ENCODE assay signal across 12 cellular contexts in genomic region chr4:56531149-56531770, GRCh38. TPM values are rescaled to one million over a fixed set of nuclear protein-coding genes. Genes with fewer than 3 reads are reported as not detected.
A peak's percentile ranks its signal among the peaks of the same experiment; 100 is the strongest.
DNase-seq lines count a peak whose midpoint lies in the region; ATAC-seq, FAIRE-seq and TF ChIP-seq lines count a peak whose summit lies in the region.
"Had no signal": no experiment of that assay in that cellular context is flagged by ENCODE, and none has a peak within 500 bp of the region (broad histone marks: within the 10 kb centered on the region; RNA-seq: fewer than 3 reads in every experiment).

No MANE protein-coding gene starts in this region.

- ATAC-seq in A549 (no peak), GM18861 (IDR thresholded peaks at IDR 0.05; ENCODE audit: unreplicated experiment) (no peak), GM21825 (IDR thresholded peaks at IDR 0.05; ENCODE audit: unreplicated experiment) (no peak)

- CTCF ChIA-PET in A549 (lab: Yijun Ruan, JAX), result interaction anchor here (1.8 to 3.5 kb wide), 2 partner anchors 13 to 14 kb away, joined by 5 to 12 read pairs; no protein-coding TSS in a partner anchor

- DNase-seq in A549 (ENCODE audit: low read depth in 1 of 2, low spot score in 1 of 2) (no peak), HFF-Myc (ENCODE audit: extremely low read depth, low read depth) (no peak), NCI-H526 treated with DMSO at 0.1 percent for 48 hours (lab: John Stamatoyannopoulos, UW) (no peak)
- DNase-seq in activated CD4-positive, CD25-positive, alpha-beta regulatory T cell (lab: John Stamatoyannopoulos, UW), result no peak
- DNase-seq: activated CD4-positive, alpha-beta T cell treated with anti-CD3 and anti-CD28 coated beads, Interleukin-2, amount 50 U/mL, for 48 hours; DMS 273 treated with DMSO at 0.1 percent for 48 hours; NCI-H524 treated with DMSO at 0.1 percent for 48 hours had no signal

- peak overlapping the region; percentile 89 for H3K4me2 ChIP-seq in A549

- H3K4me1 ChIP-seq in A549 (no peaks in the 10 kb centered on the region), ectodermal cell (ENCODE audit: control insufficient read depth, insufficient read depth, low read length) (no peaks in the 10 kb centered on the region), muscle layer of duodenum (ENCODE audit: control insufficient read depth in 1 of 2, insufficient read depth in 2 of 2, low read length in 2 of 2) (no peaks in the 10 kb centered on the region)

- TF ChIP-seq CTCF in A549 (IDR thresholded peaks at IDR 0.05) (no peak), HFF-Myc (IDR thresholded peaks at IDR 0.05; ENCODE audit: low read depth, low read length, missing control alignments) (no peak)

- 74% methylated on average over 11 of the region's 11 CpGs for WGBS in A549 (ENCODE audit: missing lambda C conversion rate)
- 48 to 57% methylated on average over 11 of the region's 11 CpGs for WGBS in ectodermal cell, 2 experiments

- H3K4me3 ChIP-seq in A549 (peak overlapping the region; percentile 59), HFF-Myc (replicated peaks; ENCODE audit: low read depth, low read length) (peak overlapping the region; percentile 54), ectodermal cell (ENCODE audit: insufficient read depth, low read depth, low read length) (peak overlapping the region; percentile 68), muscle layer of duodenum (ENCODE audit: low read depth in 1 of 2, low read length in 2 of 2) (peak overlapping the region; percentile 71 to 72)

- no peaks in the 10 kb centered on the region for H3K9me3 ChIP-seq in A549
- no peaks in the 10 kb centered on the region for H3K9me3 ChIP-seq in ectodermal cell (ENCODE audit: control insufficient read depth, low read length)
- H3K9me3 ChIP-seq in muscle layer of duodenum (ENCODE audit: control insufficient read depth in 1 of 2, low read length in 2 of 2), result no peaks in the 10 kb centered on the region

- FAIRE-seq in A549 (lab: Jason Lieb, UNC), result no peak

- TF ChIP-seq EP300 in A549 (IDR thresholded peaks at IDR 0.05), result no peak

- TF ChIP-seq RAD21 in A549 (conservative IDR thresholded peaks at IDR 0.05 in 1 of 2, IDR thresholded peaks at IDR 0.05 in 1 of 2), result no peak

- no peak for TF ChIP-seq POLR2A in A549 (IDR thresholded peaks at IDR 0.05; ENCODE audit: low read length)

- H3K27me3 ChIP-seq in ectodermal cell (ENCODE audit: control insufficient read depth, insufficient read depth, low read length, poor library complexity, severe bottlenecking), result peaks cover 54% of the 10 kb centered on the region
- H3K27me3 ChIP-seq in muscle layer of duodenum (ENCODE audit: low read depth, low read length), result peaks cover 4% of the 10 kb centered on the region

- POLR2A ChIA-PET in A549 (lab: Yijun Ruan, JAX), result interaction anchor here (0.7 to 1.6 kb wide), 6 partner anchors 45 to 631 kb away, joined by 3 to 7 read pairs (median 4); partner anchors contain the start of genes PAICS and PPAT

- H3K27ac ChIP-seq in A549 (peak overlapping the region in 1 of 2 experiments; percentile 80; a peak in 4 of 6 replicates), ectodermal cell (ENCODE audit: insufficient read depth, low read depth, low read length, poor library complexity, severe bottlenecking) (no peak overlapping the region), muscle layer of duodenum (ENCODE audit: low read length) (no peak overlapping the region)

- H3K36me3 ChIP-seq in ectodermal cell (ENCODE audit: control insufficient read depth, insufficient read depth, low read length), result no peaks in the 10 kb centered on the region
- no peaks in the 10 kb centered on the region for H3K36me3 ChIP-seq in muscle layer of duodenum (ENCODE audit: control insufficient read depth in 1 of 2, insufficient read depth in 2 of 2, low read length in 2 of 2)

TF ChIP-seq in A549, 52 proteins besides CTCF, POLR2A, EP300 and RAD21:
- no peak for TF ChIP-seq EHMT2 (IDR thresholded peaks at IDR 0.05; ENCODE audit: low read depth)
- no peak for TF ChIP-seq HES2 (IDR thresholded peaks at IDR 0.05)
- no peak for TF ChIP-seq ATOH8 (CRISPR knock-in tag; IDR thresholded peaks at IDR 0.05; ENCODE audit: low read depth)
- no peak for TF ChIP-seq POLR2AphosphoS2 (conservative IDR thresholded peaks at IDR 0.05; ENCODE audit: low read length)
- no peak for TF ChIP-seq MAZ (IDR thresholded peaks at IDR 0.05; ENCODE audit: borderline replicate concordance, low read depth, low read length)
- no peak for TF ChIP-seq BCL3 (IDR thresholded peaks at IDR 0.05)
- no peak for TF ChIP-seq SMC3 (IDR thresholded peaks at IDR 0.05)
- no peak for TF ChIP-seq RARB (CRISPR knock-in tag; IDR thresholded peaks at IDR 0.05)
- no peak for TF ChIP-seq TP53 (CRISPR knock-in tag; IDR thresholded peaks at IDR 0.05)
- no peak for TF ChIP-seq KDM1A (IDR thresholded peaks at IDR 0.05; ENCODE audit: low read depth)
- no peak for TF ChIP-seq CHD4 (IDR thresholded peaks at IDR 0.05; ENCODE audit: borderline replicate concordance)
- no peak for TF ChIP-seq CBX2 (IDR thresholded peaks at IDR 0.05; ENCODE audit: borderline replicate concordance, low read depth)
- TF ChIP-seq JUN (IDR thresholded peaks at IDR 0.05), result no peak
- no peak for TF ChIP-seq BHLHE40 (IDR thresholded peaks at IDR 0.05; ENCODE audit: low read depth, low read length)
- TF ChIP-seq RFX5 (IDR thresholded peaks at IDR 0.05), result no peak
- TF ChIP-seq FOSL2 (IDR thresholded peaks at IDR 0.05), result no peak
- no peak for TF ChIP-seq FOSL2 (CRISPR knock-in tag; IDR thresholded peaks at IDR 0.05)

RNA-seq across cellular contexts. Expression of gene ARL9, which starts 25.7 kb away (rescaled TPM):
- 0.08 and 0.09 TPM in 2 replicates for polyA plus RNA-seq in A549 (2011; rRNA removed)
- polyA plus RNA-seq in A549 (2012; cell fraction: cytosol; rRNA removed), result 0.03 and 0.05 TPM in 2 replicates
- polyA plus RNA-seq in A549 (2012; cell fraction: nucleus; rRNA removed), result 0.08 TPM in 1 of 2 replicates, not detected in the other
- not detected in 3 replicates for polyA plus RNA-seq in A549 (2017; fragmentation: RNase III; extraction: RNeasy Plus Mini Kit Qiagen cat#74134 plus additional on column Dnase treatment)
- polyA minus RNA-seq in A549 (2011; rRNA and poly(A)+ RNA removed), result not detected in 2 replicates
- polyA plus RNA-seq in ectodermal cell (2013, experiment 1 of 4), result 2.2 TPM
- polyA plus RNA-seq in ectodermal cell (2013, experiment 2 of 4), result 1.6 TPM
- 1.6 TPM for polyA plus RNA-seq in ectodermal cell (2013, experiment 3 of 4)
- 1.9 TPM for polyA plus RNA-seq in ectodermal cell (2013, experiment 4 of 4)
- polyA plus RNA-seq: naive thymus-derived CD8-positive, alpha-beta T cell had no signal
